6 cellular contexts compared by ENCODE assay signal in genomic region chr6:127691147-127691546, GRCh38.
"Had no signal": no experiment of that assay in that cellular context is flagged by ENCODE, and none has a peak within 500 bp of the region (broad histone marks: within the 10 kb centered on the region; RNA-seq: fewer than 3 reads in every experiment).

No MANE protein-coding gene starts in this region.

- H3K4me3 ChIP-seq: GM12878 had no signal

- ATAC-seq: GM12878 had no signal

- DNase-seq: GDM1, GF-D8 had no signal

- FAIRE-seq: GM12878, GM12891, GM12892, GM18507 had no signal
